In the genomic region with DNA sequence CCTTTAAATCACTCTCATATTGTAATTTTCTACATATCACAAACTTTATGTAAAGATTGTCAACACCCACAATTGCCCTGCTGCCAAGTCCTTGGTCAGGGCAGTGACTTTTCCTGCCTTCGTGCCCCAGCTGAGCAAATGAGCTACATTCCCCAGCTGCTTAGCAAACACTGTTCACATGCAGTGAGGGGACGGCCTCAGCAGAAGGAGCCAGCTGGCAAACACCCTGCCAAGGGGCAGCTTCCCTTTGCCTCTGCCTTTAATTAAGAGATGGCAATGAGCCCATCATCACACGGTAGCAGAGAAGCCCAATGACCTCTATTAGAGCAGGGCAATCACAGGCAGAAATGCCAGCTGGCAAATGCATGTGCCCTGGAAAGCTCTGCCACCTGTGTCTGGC, we compare ENCODE assay signal across 13 cellular contexts.
DNase-seq lines count a peak whose midpoint lies in the region; ATAC-seq, FAIRE-seq and TF ChIP-seq lines count a peak whose summit lies in the region.
"Had no signal": no experiment of that assay in that cellular context is flagged by ENCODE, and none has a peak within 500 bp of the region (broad histone marks: within the 10 kb centered on the region; RNA-seq: fewer than 3 reads in every experiment).

No MANE protein-coding gene starts in this region.

- no peak overlapping the region for H3K18ac ChIP-seq in mesendoderm (ENCODE audit: low read length)

- no peaks in the 10 kb centered on the region for H3K36me3 Mint-ChIP-seq in stimulated activated naive B cell treated with anti-CD40 and anti-IgM and Interleukin-4, amounts not matched to agents 10 μg/mL and 1 μg/mL and 100 μg/mL, for 72 hours

- no TSS peak for BruUV-seq in mammary epithelial cell (replicated peaks; lab: Mats Ljungman, UMichigan)

- H2BK120ac ChIP-seq in mesendoderm (ENCODE audit: low read depth, low read length): no peak overlapping the region

- CTCF ChIA-PET in mammary epithelial cell (lab: Charles Lee; ENCODE audit: low non-redundant PET): interaction anchor here (0.6 kb wide), 1 partner anchor 9 kb away, joined by 4 read pairs; no protein-coding TSS in a partner anchor

- H3K36me3 ChIP-seq in mammary epithelial cell (ENCODE audit: insufficient read depth, low read length): no peaks in the 10 kb centered on the region
- H3K36me3 ChIP-seq in mesendoderm (ENCODE audit: control insufficient read depth, insufficient read depth, low read length): no peaks in the 10 kb centered on the region

- H3K4ac ChIP-seq in mesendoderm (ENCODE audit: low read depth, low read length): no peak overlapping the region

- TF ChIP-seq CTCF in mammary epithelial cell (conservative IDR thresholded peaks at IDR 0.05 in 1 of 2, IDR thresholded peaks at IDR 0.05 in 1 of 2; ENCODE audit: extremely low read depth in 1 of 2, insufficient read depth in 1 of 2, low read depth in 1 of 2, low read length in 2 of 2): no peak

- H4K20me1 ChIP-seq in mammary epithelial cell (ENCODE audit: insufficient read depth, low read length): no peaks in the 10 kb centered on the region

- WGBS in mammary epithelial cell (ENCODE audit: low coverage, missing lambda C conversion rate): 0% methylated on average over 1 of the region's 3 CpGs
- no CpG with 5 or more reads among the region's 3 CpGs for WGBS in mesendoderm (ENCODE audit: extremely low coverage, insufficient coverage, low lambda C conversion rate)

- H3K27ac Mint-ChIP-seq in stimulated activated naive B cell treated with anti-CD40 and anti-IgM and Interleukin-4, amounts not matched to agents 10 μg/mL and 1 μg/mL and 100 μg/mL, for 72 hours: no peak overlapping the region

- H3K27ac ChIP-seq in mammary epithelial cell (ENCODE audit: insufficient read depth, low read depth, low read length): no peak overlapping the region
- H3K27ac ChIP-seq in mesendoderm (ENCODE audit: low read depth, low read length): no peak overlapping the region
- H3K27ac ChIP-seq: coronary artery, psoas muscle had no signal

- in situ Hi-C loops in mammary epithelial cell (cut with MboI; ENCODE audit: low sequenced_read_pairs in 2 of 2): no loop called here

- no peak overlapping the region for H3K56ac ChIP-seq in mesendoderm (ENCODE audit: low read length)

- H3K9me3 Mint-ChIP-seq in stimulated activated naive B cell treated with anti-CD40 and anti-IgM and Interleukin-4, amounts not matched to agents 10 μg/mL and 1 μg/mL and 100 μg/mL, for 72 hours: no peaks in the 10 kb centered on the region

- TF ChIP-seq POLR2A in GM12892 (IDR thresholded peaks at IDR 0.05; ENCODE audit: low read depth, low read length): no peak

- H3K4me3 Mint-ChIP-seq in stimulated activated naive B cell treated with anti-CD40 and anti-IgM and Interleukin-4, amounts not matched to agents 10 μg/mL and 1 μg/mL and 100 μg/mL, for 72 hours: no peak overlapping the region

- no peaks in the 10 kb centered on the region for H3K27me3 Mint-ChIP-seq in stimulated activated naive B cell treated with anti-CD40 and anti-IgM and Interleukin-4, amounts not matched to agents 10 μg/mL and 1 μg/mL and 100 μg/mL, for 72 hours

- dilution Hi-C loops in mammary epithelial cell (cut with HindIII; ENCODE audit: low sequenced_read_pairs): no loop called here

- H2AK5ac ChIP-seq in mesendoderm (ENCODE audit: low read length): no peak overlapping the region

- no peak overlapping the region for H3K4me2 ChIP-seq in mammary epithelial cell (ENCODE audit: insufficient read depth, low read depth, low read length)
- H3K4me2 ChIP-seq in mesendoderm (ENCODE audit: low read length): no peak overlapping the region

- H4K8ac ChIP-seq in mesendoderm (ENCODE audit: low read depth, low read length): no peak overlapping the region

- H3K9me3 ChIP-seq in mammary epithelial cell (replicated peaks; ENCODE audit: insufficient read depth, low read length): no peaks in the 10 kb centered on the region
- H3K9me3 ChIP-seq: psoas muscle had no signal

- no peaks in the 10 kb centered on the region for H3K79me2 ChIP-seq in mammary epithelial cell (ENCODE audit: insufficient read depth, low read length)
- no peaks in the 10 kb centered on the region for H3K79me2 ChIP-seq in mesendoderm (ENCODE audit: control insufficient read depth, insufficient read depth, low read length)

- no peak for ATAC-seq in stimulated activated naive B cell treated with anti-CD40 and anti-IgM and Interleukin-4, amounts not matched to agents 10 μg/mL and 1 μg/mL and 100 μg/mL, for 72 hours (replicated peaks)
- ATAC-seq: psoas muscle, SK-N-SH treated with all-trans-retinoic acid at 6 μM for 48 hours had no signal

- no peaks in the 10 kb centered on the region for H3K27me3 ChIP-seq in mammary epithelial cell (ENCODE audit: insufficient read depth, low read length)
- H3K27me3 ChIP-seq in mesendoderm (ENCODE audit: insufficient read depth, low read length, poor library complexity): no peaks in the 10 kb centered on the region

- no peak overlapping the region for H2BK5ac ChIP-seq in mesendoderm (ENCODE audit: low read length)

- H3K23ac ChIP-seq in mesendoderm (ENCODE audit: low read length): no peak overlapping the region

- DNase-seq in DMS53 (lab: John Stamatoyannopoulos, UW) (peak; percentile 85), NCI-H2029 treated with DMSO at 0.1 percent for 48 hours (lab: John Stamatoyannopoulos, UW) (peak; percentile 75), mammary epithelial cell (no peak), mesendoderm (peak; percentile 1), GM12892 (ENCODE audit: insufficient read length) (no peak), epidermal melanocyte (ENCODE audit: insufficient read length, low spot score) (no peak), kidney glomerular epithelial cell (lab: John Stamatoyannopoulos, UW) (no peak)
- no peak for DNase-seq in stimulated activated naive B cell treated with anti-CD40 and anti-IgM and Interleukin-4, amounts not matched to agents 10 μg/mL and 1 μg/mL and 100 μg/mL, for 72 hours
- DNase-seq: DMS79, Kasumi-1, psoas muscle had no signal

- no peak overlapping the region for H2BK15ac ChIP-seq in mesendoderm (replicated peaks; ENCODE audit: low read depth)

- peak overlapping the region; percentile 52 for H2AFZ ChIP-seq in mammary epithelial cell (ENCODE audit: low read depth, low read length)

- H4K5ac ChIP-seq in mesendoderm (ENCODE audit: low read length): no peak overlapping the region

- H3K9ac ChIP-seq in mammary epithelial cell (ENCODE audit: insufficient read depth, low read length) (no peak overlapping the region), mesendoderm (ENCODE audit: low read length) (no peak overlapping the region)

- H3K4me1 ChIP-seq in mammary epithelial cell (ENCODE audit: insufficient read depth, low read length) (no peaks in the 10 kb centered on the region), mesendoderm (ENCODE audit: control insufficient read depth, low read depth, low read length) (no peaks in the 10 kb centered on the region)
- H3K4me1 ChIP-seq: psoas muscle had no signal

- no peaks in the 10 kb centered on the region for H3K4me1 Mint-ChIP-seq in stimulated activated naive B cell treated with anti-CD40 and anti-IgM and Interleukin-4, amounts not matched to agents 10 μg/mL and 1 μg/mL and 100 μg/mL, for 72 hours

- no peak for FAIRE-seq in GM12892 (lab: Jason Lieb, UNC)

- intact Hi-C loops in mammary epithelial cell (cut with micrococcal nuclease): no loop called here

- H3K79me1 ChIP-seq in mesendoderm (ENCODE audit: low read length): no peaks in the 10 kb centered on the region

- H3K4me3 ChIP-seq in mammary epithelial cell (replicated peaks in 1 of 3; ENCODE audit: insufficient read depth in 1 of 3, low read depth in 2 of 3, low read length in 3 of 3) (no peak overlapping the region), mesendoderm (ENCODE audit: low read length) (no peak overlapping the region)
- H3K4me3 ChIP-seq: coronary artery, psoas muscle had no signal

Comparison
In these comparisons a context has a peak if more than half of its experiments do, and no peak if none do; other contexts are left out.
1. DNase-seq: peak in DMS53 (single experiment), NCI-H2029 treated with DMSO at 0.1 percent for 48 hours (single experiment) and mesendoderm (single experiment); none in mammary epithelial cell (single experiment), stimulated activated naive B cell treated with anti-CD40 and anti-IgM and Interleukin-4, amounts not matched to agents 10 μg/mL and 1 μg/mL and 100 μg/mL, for 72 hours (single experiment), GM12892 (single experiment), epidermal melanocyte (single experiment) and kidney glomerular epithelial cell (single experiment).